In the genomic region with DNA sequence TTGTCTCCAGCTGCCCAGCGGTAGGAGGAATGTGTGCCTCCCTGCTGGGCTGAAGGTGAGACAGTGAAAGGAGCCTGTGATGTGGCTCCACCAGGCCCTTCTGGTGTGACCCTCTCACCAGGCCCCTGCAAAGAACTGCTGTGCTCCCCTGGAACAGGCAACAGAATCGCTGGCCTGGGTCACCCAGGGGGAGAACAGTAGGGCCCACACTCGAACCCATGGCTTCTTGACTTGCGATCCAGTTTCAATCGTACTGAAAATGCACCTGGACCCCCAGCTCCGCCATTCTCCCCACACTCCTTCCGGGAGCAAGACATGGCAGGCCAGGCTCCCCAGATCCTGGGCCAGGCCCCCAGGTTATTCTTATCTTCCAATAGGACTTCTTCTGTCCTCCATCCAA, we compare ENCODE assay signal across 23 cellular contexts. TPM values are rescaled to one million over a fixed set of nuclear protein-coding genes. Genes with fewer than 3 reads are reported as not detected.
"Had no signal": no experiment of that assay in that cellular context is flagged by ENCODE, and none has a peak within 500 bp of the region (broad histone marks: within the 10 kb centered on the region; RNA-seq: fewer than 3 reads in every experiment).

No MANE protein-coding gene starts in this region.

- H3K9me3 Mint-ChIP-seq: natural killer cell treated with Interleukin-12 subunit alpha and Interleukin-12 subunit beta and Interleukin-15 and Interleukin-18, amount 100 ng/mL, for 72 hours had no signal

- DNase-seq: cerebellar nuclear complex; colonic mucosa; effector CD8-positive, alpha-beta T cell; foreskin melanocyte; heart right ventricle; hypothalamus; islet precursor cell; midbrain; sigmoid colon; small intestine; stimulated activated CD4-positive, alpha-beta T cell treated with anti-CD3 and anti-CD28 coated beads, Interleukin-12 subunit alpha, Interleukin-12 subunit beta, amount 100 ng/mL, for 4 hours; stimulated activated naive CD4-positive, alpha-beta T cell; stomach; substantia nigra; trophoblast cell had no signal

- H3K9me3 ChIP-seq: colonic mucosa, heart right ventricle, neutrophil, sigmoid colon, stomach had no signal

- H3K36me3 ChIP-seq: colonic mucosa, heart right ventricle, neutrophil, sigmoid colon, stomach had no signal

- H3K4me3 ChIP-seq: colonic mucosa, heart right ventricle, sigmoid colon, stomach had no signal

- H3K27ac Mint-ChIP-seq: natural killer cell treated with Interleukin-12 subunit alpha and Interleukin-12 subunit beta and Interleukin-15 and Interleukin-18, amount 100 ng/mL, for 72 hours had no signal

- H3K27me3 Mint-ChIP-seq: natural killer cell treated with Interleukin-12 subunit alpha and Interleukin-12 subunit beta and Interleukin-15 and Interleukin-18, amount 100 ng/mL, for 72 hours had no signal

- H3K36me3 Mint-ChIP-seq: natural killer cell treated with Interleukin-12 subunit alpha and Interleukin-12 subunit beta and Interleukin-15 and Interleukin-18, amount 100 ng/mL, for 72 hours had no signal

- ATAC-seq: heart right ventricle; left lobe of liver; natural killer cell treated with Interleukin-12 subunit alpha and Interleukin-12 subunit beta and Interleukin-15 and Interleukin-18, amount 100 ng/mL, for 72 hours had no signal

- H3K27ac ChIP-seq: colonic mucosa, heart right ventricle, neutrophil, sigmoid colon, stomach had no signal

- H3K4me1 ChIP-seq: colonic mucosa had no signal

- H3K27me3 ChIP-seq: colonic mucosa, heart right ventricle, neutrophil, sigmoid colon, stomach had no signal

- H3K4me3 Mint-ChIP-seq: natural killer cell treated with Interleukin-12 subunit alpha and Interleukin-12 subunit beta and Interleukin-15 and Interleukin-18, amount 100 ng/mL, for 72 hours had no signal

RNA-seq across cellular contexts. Expression of gene CAMK2A, which starts 47.1 kb away (rescaled TPM):
- total RNA-seq: dermis microvascular lymphatic vessel endothelial cell; glomerular endothelial cell; left lobe of liver; natural killer cell treated with Interleukin-12 subunit alpha and Interleukin-12 subunit beta and Interleukin-15 and Interleukin-18, amount 100 ng/mL, for 72 hours; pulmonary artery endothelial cell had no signal

RNA-seq across cellular contexts. Expression of gene SLC6A7, which starts 52.6 kb away (rescaled TPM):
- total RNA-seq: dermis microvascular lymphatic vessel endothelial cell; glomerular endothelial cell; heart right ventricle; left lobe of liver; natural killer cell treated with Interleukin-12 subunit alpha and Interleukin-12 subunit beta and Interleukin-15 and Interleukin-18, amount 100 ng/mL, for 72 hours; osteoblast; pulmonary artery endothelial cell; sigmoid colon had no signal
- polyA plus RNA-seq: esophagus, heart right ventricle, stomach had no signal
